In genomic region chr7:91082038-91082437, GRCh38 we compare ENCODE assay signal across 14 cellular contexts.
DNase-seq lines count a peak whose midpoint lies in the region; ATAC-seq and TF ChIP-seq lines count a peak whose summit lies in the region.
"Had no signal": no experiment of that assay in that cellular context is flagged by ENCODE, and none has a peak within 500 bp of the region (broad histone marks: within the 10 kb centered on the region; RNA-seq: fewer than 3 reads in every experiment).

No MANE protein-coding gene starts in this region.

- H3K4me3 ChIP-seq in ACC112 (ENCODE audit: low read depth, low read length) (no peak overlapping the region), OCI-LY7 (ENCODE audit: low read depth, low read length, poor library complexity, severe bottlenecking) (no peak overlapping the region)

- DNase-seq in MV-4-11 (lab: John Stamatoyannopoulos, UW) (peak; percentile 56), fibroblast of gingiva (ENCODE audit: low read depth) (peak; percentile 68), OCI-LY7 (ENCODE audit: low spot score) (no peak), LoVo (ENCODE audit: low spot score) (no peak), NCI-H748 (lab: John Stamatoyannopoulos, UW; ENCODE audit: unreplicated experiment) (no peak)
- DNase-seq: activated CD4-positive, alpha-beta memory T cell treated with anti-CD3 and anti-CD28 coated beads, Interleukin-2, amount 10 ng/mL, durations not matched to agents 7 days and 5 days; activated naive CD4-positive, alpha-beta T cell treated with anti-CD3 and anti-CD28 coated beads, Interleukin-2, amount 10 ng/mL, durations not matched to agents 7 days and 5 days; AML-193; effector CD8-positive, alpha-beta T cell; natural killer cell; stimulated activated naive B cell treated with anti-CD40 and anti-IgM and Interleukin-4, amounts not matched to agents 10 μg/mL and 1 μg/mL and 100 μg/mL, for 72 hours had no signal

- POLR2A ChIA-PET in OCI-LY7 (lab: Charles Lee): interaction anchor here (0.7 kb wide), 1 partner anchor 531 kb away, joined by 3 read pairs; no protein-coding TSS in a partner anchor

- H3K27ac Mint-ChIP-seq in nephron: peak overlapping the region; percentile 24 to 61 (median 60)
- H3K27ac Mint-ChIP-seq: activated CD4-positive, alpha-beta memory T cell treated with anti-CD3 and anti-CD28 coated beads, Interleukin-2, amount 10 ng/mL, durations not matched to agents 7 days and 5 days; activated naive CD4-positive, alpha-beta T cell treated with anti-CD3 and anti-CD28 coated beads, Interleukin-2, amount 10 ng/mL, durations not matched to agents 7 days and 5 days; natural killer cell; stimulated activated naive B cell treated with anti-CD40 and anti-IgM and Interleukin-4, amounts not matched to agents 10 μg/mL and 1 μg/mL and 100 μg/mL, for 72 hours had no signal

- no peaks in the 10 kb centered on the region for H3K27me3 ChIP-seq in ACC112 (ENCODE audit: insufficient read depth, low read length)

- no peaks in the 10 kb centered on the region for H3K9me3 Mint-ChIP-seq in nephron
- H3K9me3 Mint-ChIP-seq: activated CD4-positive, alpha-beta memory T cell treated with anti-CD3 and anti-CD28 coated beads, Interleukin-2, amount 10 ng/mL, durations not matched to agents 7 days and 5 days; activated naive CD4-positive, alpha-beta T cell treated with anti-CD3 and anti-CD28 coated beads, Interleukin-2, amount 10 ng/mL, durations not matched to agents 7 days and 5 days; stimulated activated naive B cell treated with anti-CD40 and anti-IgM and Interleukin-4, amounts not matched to agents 10 μg/mL and 1 μg/mL and 100 μg/mL, for 72 hours had no signal

- no peak overlapping the region for H2AFZ ChIP-seq in ACC112 (ENCODE audit: low read length, unreplicated experiment)
- no peak overlapping the region for H2AFZ ChIP-seq in OCI-LY7 (ENCODE audit: low read length)

- no TSS peak for BruUV-seq in OCI-LY7 (replicated peaks; lab: Mats Ljungman, UMichigan)

- H3K4me1 Mint-ChIP-seq in nephron: peaks cover 41% of the 10 kb centered on the region
- H3K4me1 Mint-ChIP-seq: activated CD4-positive, alpha-beta memory T cell treated with anti-CD3 and anti-CD28 coated beads, Interleukin-2, amount 10 ng/mL, durations not matched to agents 7 days and 5 days had no signal

- H3K4me1 ChIP-seq in ACC112 (ENCODE audit: control insufficient read depth, insufficient read depth, low read length, unreplicated experiment) (peaks cover 43% of the 10 kb centered on the region), OCI-LY7 (ENCODE audit: insufficient read depth, low read length, poor library complexity, severe bottlenecking) (peaks cover 10% of the 10 kb centered on the region)

- no peaks in the 10 kb centered on the region for H3K36me3 Mint-ChIP-seq in nephron (ENCODE audit: low read depth)
- H3K36me3 Mint-ChIP-seq: natural killer cell had no signal

- H4K20me1 ChIP-seq in OCI-LY7 (ENCODE audit: insufficient read depth, low read length): 0 out of 2 replicates have a peak, but pooled peaks cover 3% of the 10 kb centered on the region

- TF ChIP-seq CTCF in nephron (IDR thresholded peaks at IDR 0.05; ENCODE audit: unreplicated experiment in 3 of 3): no peak
- TF ChIP-seq CTCF in OCI-LY7 (conservative IDR thresholded peaks at IDR 0.05; ENCODE audit: low read length): no peak

- no peaks in the 10 kb centered on the region for H3K9me2 ChIP-seq in OCI-LY7 (ENCODE audit: insufficient read depth, low read length)

- H3K4me2 ChIP-seq in OCI-LY7 (ENCODE audit: low read length): no peak overlapping the region

- H3K4me3 Mint-ChIP-seq in nephron: peak overlapping the region in 1 of 3 experiments; percentile 2
- H3K4me3 Mint-ChIP-seq: activated CD4-positive, alpha-beta memory T cell treated with anti-CD3 and anti-CD28 coated beads, Interleukin-2, amount 10 ng/mL, durations not matched to agents 7 days and 5 days; activated naive CD4-positive, alpha-beta T cell treated with anti-CD3 and anti-CD28 coated beads, Interleukin-2, amount 10 ng/mL, durations not matched to agents 7 days and 5 days; natural killer cell; stimulated activated naive B cell treated with anti-CD40 and anti-IgM and Interleukin-4, amounts not matched to agents 10 μg/mL and 1 μg/mL and 100 μg/mL, for 72 hours had no signal

- CTCF ChIA-PET in OCI-LY7 (lab: Charles Lee; ENCODE audit: unreplicated experiment): no interaction called here

- intact Hi-C loops in OCI-LY7 (cut with micrococcal nuclease; ENCODE audit: unreplicated experiment): no loop called here

- H3K36me3 ChIP-seq in ACC112 (ENCODE audit: insufficient read depth, low read length) (no peaks in the 10 kb centered on the region), OCI-LY7 (ENCODE audit: insufficient read depth, low read length) (peaks cover 22% of the 10 kb centered on the region)

- no peaks in the 10 kb centered on the region for H3K79me2 ChIP-seq in ACC112 (ENCODE audit: control insufficient read depth, insufficient read depth, low read length, unreplicated experiment)
- no peaks in the 10 kb centered on the region for H3K79me2 ChIP-seq in OCI-LY7 (ENCODE audit: insufficient read depth, low read depth, low read length)

- H3K27ac ChIP-seq in ACC112 (ENCODE audit: low read depth, low read length): peak overlapping the region; percentile 11; the same call in 1 of the 2 replicates
- H3K27ac ChIP-seq in OCI-LY7 (ENCODE audit: low read depth, low read length, poor library complexity, severe bottlenecking): no peak overlapping the region

- H3K27me3 Mint-ChIP-seq in nephron (ENCODE audit: low read depth): no peaks in the 10 kb centered on the region
- H3K27me3 Mint-ChIP-seq: activated naive CD4-positive, alpha-beta T cell treated with anti-CD3 and anti-CD28 coated beads, Interleukin-2, amount 10 ng/mL, durations not matched to agents 7 days and 5 days; stimulated activated naive B cell treated with anti-CD40 and anti-IgM and Interleukin-4, amounts not matched to agents 10 μg/mL and 1 μg/mL and 100 μg/mL, for 72 hours had no signal

- H3K9me3 ChIP-seq in OCI-LY7 (ENCODE audit: low read length): no peaks in the 10 kb centered on the region

- no peak for ATAC-seq in GM21737 (IDR thresholded peaks at IDR 0.05; ENCODE audit: unreplicated experiment)
- ATAC-seq: natural killer cell; stimulated activated naive B cell treated with anti-CD40 and anti-IgM and Interleukin-4, amounts not matched to agents 10 μg/mL and 1 μg/mL and 100 μg/mL, for 72 hours had no signal

Comparison
In these comparisons a context has a peak if more than half of its experiments do, and no peak if none do; other contexts are left out.
1. DNase-seq: peak in MV-4-11 (single experiment) and fibroblast of gingiva (single experiment); none in OCI-LY7 (single experiment), LoVo (single experiment) and NCI-H748 (single experiment).